1 cellular context compared by ENCODE assay signal in the genomic region with DNA sequence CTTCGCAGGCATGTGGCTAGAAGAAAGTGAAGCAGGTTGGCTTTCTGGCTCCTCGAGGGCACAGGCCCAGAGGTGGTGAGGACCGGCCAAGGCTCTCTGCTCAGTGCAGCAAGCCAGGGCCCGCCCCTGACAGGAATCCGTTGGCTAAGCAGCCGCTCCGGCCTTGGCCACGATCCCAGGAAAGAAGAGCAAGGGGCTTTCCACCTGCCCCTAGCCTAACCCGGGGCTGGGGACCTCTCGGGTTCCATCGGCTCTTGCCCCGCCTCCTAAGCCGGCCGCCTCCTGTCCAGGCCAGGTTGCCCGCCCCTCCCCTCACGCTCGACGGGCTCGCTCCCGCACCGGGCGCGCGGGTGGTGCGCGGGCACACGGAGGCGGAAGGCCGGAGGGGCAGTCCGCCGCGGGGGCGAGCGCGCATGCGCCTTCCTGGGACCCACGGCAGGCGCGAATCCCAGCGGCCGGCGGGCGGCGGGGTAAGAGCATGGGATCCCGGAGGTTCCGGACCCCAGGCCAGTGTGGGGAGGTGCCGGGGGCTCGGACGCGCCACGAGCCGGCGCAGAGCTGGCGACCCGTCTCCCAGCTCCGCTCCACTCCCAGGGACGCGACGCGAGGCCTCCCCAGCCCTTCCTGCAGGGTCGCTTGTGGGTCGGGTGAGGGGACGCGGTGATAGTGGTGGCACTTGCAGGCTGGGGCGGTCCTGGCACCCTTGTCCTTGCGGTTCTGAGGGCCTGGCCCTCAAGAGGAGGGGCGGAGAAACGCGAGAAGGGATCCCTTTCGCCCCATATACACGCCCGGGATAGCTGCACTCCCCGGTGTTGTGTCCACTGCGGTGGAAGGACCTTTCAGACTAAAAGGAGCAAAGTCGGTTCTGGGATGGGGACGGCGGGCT.
TF ChIP-seq lines count a peak whose summit lies in the region.

Gene ALG6 (plus strand): TSS at position 410 of the 886 bp plus-strand sequence. CDS start 3,351 bp downstream, outside the sequence.

TF ChIP-seq in HepG2, 621 proteins besides CTCF, POLR2A, EP300 and RAD21 (continued from another document and continues in another):
- TF ChIP-seq, protein P1, sequence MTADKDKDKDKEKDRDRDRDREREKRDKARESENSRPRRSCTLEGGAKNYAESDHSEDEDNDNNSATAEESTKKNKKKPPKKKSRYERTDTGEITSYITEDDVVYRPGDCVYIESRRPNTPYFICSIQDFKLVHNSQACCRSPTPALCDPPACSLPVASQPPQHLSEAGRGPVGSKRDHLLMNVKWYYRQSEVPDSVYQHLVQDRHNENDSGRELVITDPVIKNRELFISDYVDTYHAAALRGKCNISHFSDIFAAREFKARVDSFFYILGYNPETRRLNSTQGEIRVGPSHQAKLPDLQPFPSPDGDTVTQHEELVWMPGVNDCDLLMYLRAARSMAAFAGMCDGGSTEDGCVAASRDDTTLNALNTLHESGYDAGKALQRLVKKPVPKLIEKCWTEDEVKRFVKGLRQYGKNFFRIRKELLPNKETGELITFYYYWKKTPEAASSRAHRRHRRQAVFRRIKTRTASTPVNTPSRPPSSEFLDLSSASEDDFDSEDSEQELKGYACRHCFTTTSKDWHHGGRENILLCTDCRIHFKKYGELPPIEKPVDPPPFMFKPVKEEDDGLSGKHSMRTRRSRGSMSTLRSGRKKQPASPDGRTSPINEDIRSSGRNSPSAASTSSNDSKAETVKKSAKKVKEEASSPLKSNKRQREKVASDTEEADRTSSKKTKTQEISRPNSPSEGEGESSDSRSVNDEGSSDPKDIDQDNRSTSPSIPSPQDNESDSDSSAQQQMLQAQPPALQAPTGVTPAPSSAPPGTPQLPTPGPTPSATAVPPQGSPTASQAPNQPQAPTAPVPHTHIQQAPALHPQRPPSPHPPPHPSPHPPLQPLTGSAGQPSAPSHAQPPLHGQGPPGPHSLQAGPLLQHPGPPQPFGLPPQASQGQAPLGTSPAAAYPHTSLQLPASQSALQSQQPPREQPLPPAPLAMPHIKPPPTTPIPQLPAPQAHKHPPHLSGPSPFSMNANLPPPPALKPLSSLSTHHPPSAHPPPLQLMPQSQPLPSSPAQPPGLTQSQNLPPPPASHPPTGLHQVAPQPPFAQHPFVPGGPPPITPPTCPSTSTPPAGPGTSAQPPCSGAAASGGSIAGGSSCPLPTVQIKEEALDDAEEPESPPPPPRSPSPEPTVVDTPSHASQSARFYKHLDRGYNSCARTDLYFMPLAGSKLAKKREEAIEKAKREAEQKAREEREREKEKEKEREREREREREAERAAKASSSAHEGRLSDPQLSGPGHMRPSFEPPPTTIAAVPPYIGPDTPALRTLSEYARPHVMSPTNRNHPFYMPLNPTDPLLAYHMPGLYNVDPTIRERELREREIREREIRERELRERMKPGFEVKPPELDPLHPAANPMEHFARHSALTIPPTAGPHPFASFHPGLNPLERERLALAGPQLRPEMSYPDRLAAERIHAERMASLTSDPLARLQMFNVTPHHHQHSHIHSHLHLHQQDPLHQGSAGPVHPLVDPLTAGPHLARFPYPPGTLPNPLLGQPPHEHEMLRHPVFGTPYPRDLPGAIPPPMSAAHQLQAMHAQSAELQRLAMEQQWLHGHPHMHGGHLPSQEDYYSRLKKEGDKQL (CRISPR knock-in tag; IDR thresholded peaks at IDR 0.05; ENCODE audit: low read depth) = no peak
- TF ChIP-seq NONO (IDR thresholded peaks at IDR 0.05) (no peak), NONO (CRISPR knock-in tag; conservative IDR thresholded peaks at IDR 0.05) (peak; percentile 60), TAF1 (CRISPR knock-in tag; IDR thresholded peaks at IDR 0.05) (peak; percentile 87), THAP8 (CRISPR knock-in tag; IDR thresholded peaks at IDR 0.05; ENCODE audit: borderline replicate concordance) (peak; percentile 35; the same call in 1 of the 2 replicates), LRRFIP1 (CRISPR knock-in tag; conservative IDR thresholded peaks at IDR 0.05) (no peak), NFYC (CRISPR knock-in tag; IDR thresholded peaks at IDR 0.05) (no peak; the same call in 1 of the 2 replicates), MIXL1 (CRISPR knock-in tag; IDR thresholded peaks at IDR 0.05) (no peak), ZFY (CRISPR knock-in tag; IDR thresholded peaks at IDR 0.05) (peak; percentile 92), CHCHD3 (CRISPR knock-in tag; IDR thresholded peaks at IDR 0.05) (0 out of 2 replicates have a peak, but pooled peaks have one; percentile 30), ZNF10 (CRISPR knock-in tag; IDR thresholded peaks at IDR 0.05; ENCODE audit: borderline replicate concordance, low read depth) (no peak), PCBP1 (IDR thresholded peaks at IDR 0.05; ENCODE audit: borderline replicate concordance, low read depth, low read length) (peak; percentile 52; the same call in 1 of the 2 replicates), ZMYM2 (CRISPR knock-in tag; IDR thresholded peaks at IDR 0.05) (no peak), HNF4A (CRISPR knock-in tag; IDR thresholded peaks at IDR 0.05) (0 out of 2 replicates have a peak, but pooled peaks have one; percentile 8), SSRP1 (CRISPR knock-in tag; IDR thresholded peaks at IDR 0.05) (no peak), SOX6 (IDR thresholded peaks at IDR 0.05) (no peak), SOX6 (CRISPR knock-in tag; IDR thresholded peaks at IDR 0.05) (peak; percentile 54), ZNF646 (CRISPR knock-in tag; IDR thresholded peaks at IDR 0.05) (no peak; the same call in 1 of the 2 replicates), ZNF720 (CRISPR knock-in tag; IDR thresholded peaks at IDR 0.05) (no peak), ZIK1 (CRISPR knock-in tag; IDR thresholded peaks at IDR 0.05; ENCODE audit: borderline replicate concordance, low read depth) (peak; percentile 20; the same call in 1 of the 2 replicates), HCFC1 (IDR thresholded peaks at IDR 0.05; ENCODE audit: low read depth, low read length) (no peak), ZNF17 (CRISPR knock-in tag; IDR thresholded peaks at IDR 0.05) (no peak), ZNF512B (CRISPR knock-in tag; IDR thresholded peaks at IDR 0.05; ENCODE audit: borderline replicate concordance) (peak; percentile 57; the same call in 1 of the 2 replicates)
- TF ChIP-seq, protein P2, sequence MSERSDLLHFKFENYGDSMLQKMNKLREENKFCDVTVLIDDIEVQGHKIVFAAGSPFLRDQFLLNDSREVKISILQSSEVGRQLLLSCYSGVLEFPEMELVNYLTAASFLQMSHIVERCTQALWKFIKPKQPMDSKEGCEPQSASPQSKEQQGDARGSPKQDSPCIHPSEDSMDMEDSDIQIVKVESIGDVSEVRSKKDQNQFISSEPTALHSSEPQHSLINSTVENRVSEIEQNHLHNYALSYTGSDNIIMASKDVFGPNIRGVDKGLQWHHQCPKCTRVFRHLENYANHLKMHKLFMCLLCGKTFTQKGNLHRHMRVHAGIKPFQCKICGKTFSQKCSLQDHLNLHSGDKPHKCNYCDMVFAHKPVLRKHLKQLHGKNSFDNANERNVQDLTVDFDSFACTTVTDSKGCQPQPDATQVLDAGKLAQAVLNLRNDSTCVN (CRISPR knock-in tag; IDR thresholded peaks at IDR 0.05; ENCODE audit: borderline replicate concordance) = peak; percentile 17; the same call in 1 of the 2 replicates
- TF ChIP-seq, protein P3, sequence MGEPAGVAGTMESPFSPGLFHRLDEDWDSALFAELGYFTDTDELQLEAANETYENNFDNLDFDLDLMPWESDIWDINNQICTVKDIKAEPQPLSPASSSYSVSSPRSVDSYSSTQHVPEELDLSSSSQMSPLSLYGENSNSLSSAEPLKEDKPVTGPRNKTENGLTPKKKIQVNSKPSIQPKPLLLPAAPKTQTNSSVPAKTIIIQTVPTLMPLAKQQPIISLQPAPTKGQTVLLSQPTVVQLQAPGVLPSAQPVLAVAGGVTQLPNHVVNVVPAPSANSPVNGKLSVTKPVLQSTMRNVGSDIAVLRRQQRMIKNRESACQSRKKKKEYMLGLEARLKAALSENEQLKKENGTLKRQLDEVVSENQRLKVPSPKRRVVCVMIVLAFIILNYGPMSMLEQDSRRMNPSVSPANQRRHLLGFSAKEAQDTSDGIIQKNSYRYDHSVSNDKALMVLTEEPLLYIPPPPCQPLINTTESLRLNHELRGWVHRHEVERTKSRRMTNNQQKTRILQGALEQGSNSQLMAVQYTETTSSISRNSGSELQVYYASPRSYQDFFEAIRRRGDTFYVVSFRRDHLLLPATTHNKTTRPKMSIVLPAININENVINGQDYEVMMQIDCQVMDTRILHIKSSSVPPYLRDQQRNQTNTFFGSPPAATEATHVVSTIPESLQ (CRISPR knock-in tag; conservative IDR thresholded peaks at IDR 0.05) = no peak
